26 cellular contexts compared by ENCODE assay signal in genomic region chr7:40845959-40846358, GRCh38.
DNase-seq lines count a peak whose midpoint lies in the region; ATAC-seq and TF ChIP-seq lines count a peak whose summit lies in the region.
"Had no signal": no experiment of that assay in that cellular context is flagged by ENCODE, and none has a peak within 500 bp of the region (broad histone marks: within the 10 kb centered on the region; RNA-seq: fewer than 3 reads in every experiment).

No MANE protein-coding gene starts in this region.

- no peak overlapping the region for H3K4me3 Mint-ChIP-seq in mesothelial cell of epicardium
- H3K4me3 Mint-ChIP-seq: CD14-positive monocyte; CD4-positive, alpha-beta memory T cell; CD4-positive, CD25-positive, alpha-beta regulatory T cell; CD8-positive, alpha-beta memory T cell had no signal

- no peaks in the 10 kb centered on the region for H3K36me3 ChIP-seq in cardiac muscle cell
- H3K36me3 ChIP-seq in heart left ventricle: no peaks in the 10 kb centered on the region
- H3K36me3 ChIP-seq in OCI-LY7 (ENCODE audit: insufficient read depth, low read length): no peaks in the 10 kb centered on the region
- H3K36me3 ChIP-seq: BE2C, BLaER1 had no signal

- 65 to 88% (median 76%) methylated on average over 7 of the region's 7 CpGs for WGBS in heart left ventricle, 4 donors

- H3K4me1 ChIP-seq in cardiac muscle cell (ENCODE audit: low read depth) (peaks cover 26% of the 10 kb centered on the region), heart left ventricle (no peaks in the 10 kb centered on the region), OCI-LY7 (ENCODE audit: insufficient read depth, low read length, poor library complexity, severe bottlenecking) (peaks cover 12% of the 10 kb centered on the region)
- H3K4me1 ChIP-seq: BE2C, BLaER1 had no signal

- H3K9me3 ChIP-seq in cardiac muscle cell (ENCODE audit: low read depth) (no peaks in the 10 kb centered on the region), heart left ventricle (peaks cover 0 to 7% (median 0%) of the 10 kb centered on the region in 12 donors), OCI-LY7 (ENCODE audit: low read length) (peaks cover 8% of the 10 kb centered on the region; the same call in 1 of the 2 replicates)
- H3K9me3 ChIP-seq: BE2C, BLaER1 had no signal

- CTCF ChIA-PET in OCI-LY7 (lab: Charles Lee; ENCODE audit: unreplicated experiment): no interaction called here

- H3K27ac Mint-ChIP-seq in mesothelial cell of epicardium: peak overlapping the region; percentile 3
- H3K27ac Mint-ChIP-seq: CD14-positive monocyte; CD4-positive, alpha-beta memory T cell; CD4-positive, CD25-positive, alpha-beta regulatory T cell; CD8-positive, alpha-beta memory T cell had no signal

- POLR2A ChIA-PET in OCI-LY7 (lab: Charles Lee): interaction anchor here (0.7 to 1.9 kb wide), 3 partner anchors 10 to 76 kb away, joined by 3 to 4 read pairs (median 3); no protein-coding TSS in a partner anchor

- ATAC-seq in heart left ventricle (no peak), HG02678 (IDR thresholded peaks at IDR 0.05; ENCODE audit: unreplicated experiment) (no peak)
- ATAC-seq in activated CD4-positive, CD25-positive, alpha-beta regulatory T cell treated with anti-CD3 and anti-CD28 coated beads, Interleukin-2, amount 50 U/mL, for 24 hours: no peak
- ATAC-seq: GM12878 had no signal

- peak overlapping the region; percentile 31 for H3K27ac ChIP-seq in cardiac muscle cell
- H3K27ac ChIP-seq in heart left ventricle: no peak overlapping the region
- H3K27ac ChIP-seq in OCI-LY7 (ENCODE audit: low read depth, low read length, poor library complexity, severe bottlenecking): no peak overlapping the region
- H3K27ac ChIP-seq: BLaER1 had no signal

- H4K20me1 ChIP-seq in OCI-LY7 (ENCODE audit: insufficient read depth, low read length): no peaks in the 10 kb centered on the region
- H4K20me1 ChIP-seq: BLaER1 had no signal

- no peak for TF ChIP-seq POLR2A in heart left ventricle (IDR thresholded peaks at IDR 0.05)

- peaks cover 8% of the 10 kb centered on the region for H3K36me3 Mint-ChIP-seq in mesothelial cell of epicardium
- H3K36me3 Mint-ChIP-seq: CD14-positive monocyte; CD4-positive, CD25-positive, alpha-beta regulatory T cell; CD8-positive, alpha-beta memory T cell had no signal

- H2AFZ ChIP-seq in OCI-LY7 (ENCODE audit: low read length): no peak overlapping the region

- peaks cover 13% of the 10 kb centered on the region for H3K4me1 Mint-ChIP-seq in mesothelial cell of epicardium
- H3K4me1 Mint-ChIP-seq: CD14-positive monocyte; CD4-positive, alpha-beta memory T cell; CD4-positive, CD25-positive, alpha-beta regulatory T cell; CD8-positive, alpha-beta memory T cell had no signal

- intact Hi-C loops in heart left ventricle (cut with DNase I): no loop called here
- intact Hi-C loops in OCI-LY7 (cut with micrococcal nuclease; ENCODE audit: unreplicated experiment): no loop called here

- no peaks in the 10 kb centered on the region for H3K27me3 ChIP-seq in cardiac muscle cell
- H3K27me3 ChIP-seq in heart left ventricle: no peaks in the 10 kb centered on the region
- H3K27me3 ChIP-seq: BE2C, BLaER1 had no signal

- no peaks in the 10 kb centered on the region for H3K9me2 ChIP-seq in OCI-LY7 (ENCODE audit: insufficient read depth, low read length)

- peaks cover 17% of the 10 kb centered on the region for H3K9me3 Mint-ChIP-seq in mesothelial cell of epicardium

- BruUV-seq in OCI-LY7 (replicated peaks; lab: Mats Ljungman, UMichigan): no TSS peak

- DNase-seq in cardiac muscle cell (ENCODE audit: low read depth in 1 of 2, low spot score in 1 of 2) (no peak), heart left ventricle (no peak), fibroblast of peridontal ligament (ENCODE audit: extremely low read depth) (peak; percentile 42), left kidney (ENCODE audit: low read depth, low spot score) (peak; percentile 36), mesothelial cell of epicardium (ENCODE audit: low spot score in 2 of 2, unreplicated experiment in 2 of 2) (no peak), OCI-LY7 (ENCODE audit: low spot score) (no peak)
- DNase-seq: 8988T; ACHN; BE2C; C1 segment of cervical spinal cord; CD4-positive, alpha-beta memory T cell; CD4-positive, CD25-positive, alpha-beta regulatory T cell; CD8-positive, alpha-beta memory T cell; COR-L47; DMS 273 treated with DMSO at 0.1 percent for 48 hours; DMS153; DMS53; DMS79; DND-41; EL; GDM1 had no signal

- TF ChIP-seq CTCF in cardiac muscle cell (IDR thresholded peaks at IDR 0.05; ENCODE audit: low read depth, low read length) (no peak), heart left ventricle (IDR thresholded peaks at IDR 0.05) (no peak), mesothelial cell of epicardium (IDR thresholded peaks at IDR 0.05; ENCODE audit: unreplicated experiment) (no peak), OCI-LY7 (conservative IDR thresholded peaks at IDR 0.05; ENCODE audit: low read length) (no peak)

- H3K4me3 ChIP-seq in cardiac muscle cell (no peak overlapping the region), heart left ventricle (no peak overlapping the region), OCI-LY7 (ENCODE audit: low read depth, low read length, poor library complexity, severe bottlenecking) (no peak overlapping the region)
- H3K4me3 ChIP-seq: BLaER1, GM12878 had no signal

- no peak overlapping the region for H3K4me2 ChIP-seq in OCI-LY7 (ENCODE audit: low read length)
- H3K4me2 ChIP-seq: BLaER1 had no signal

- H3K79me2 ChIP-seq in OCI-LY7 (ENCODE audit: insufficient read depth, low read depth, low read length): no peaks in the 10 kb centered on the region

- H3K27me3 Mint-ChIP-seq in mesothelial cell of epicardium (ENCODE audit: low read depth): no peaks in the 10 kb centered on the region
- H3K27me3 Mint-ChIP-seq: CD4-positive, alpha-beta memory T cell; CD4-positive, CD25-positive, alpha-beta regulatory T cell; CD8-positive, alpha-beta memory T cell had no signal

Comparison
In these comparisons a context has a peak if more than half of its experiments do, and no peak if none do; other contexts are left out.
1. DNase-seq: peak in fibroblast of peridontal ligament (single experiment) and left kidney (single experiment); none in cardiac muscle cell (0 of 2), heart left ventricle (0 of 5), mesothelial cell of epicardium (0 of 2) and OCI-LY7 (single experiment).